27 cellular contexts compared by ENCODE assay signal in genomic region chr2:207898354-207898695, GRCh38.
"Had no signal": no experiment of that assay in that cellular context is flagged by ENCODE, and none has a peak within 500 bp of the region (broad histone marks: within the 10 kb centered on the region; RNA-seq: fewer than 3 reads in every experiment).

No MANE protein-coding gene starts in this region.

- H3K27ac Mint-ChIP-seq: activated naive CD4-positive, alpha-beta T cell treated with anti-CD3 and anti-CD28 coated beads, Interleukin-2, amount 50 U/mL, for 72 hours; activated T-cell treated with anti-CD3 and anti-CD28 coated beads, Interleukin-2, amount 50 U/mL, for 72 hours; endodermal cell; mesothelial cell of epicardium; naive B cell; stimulated activated memory B cell treated with anti-CD40 and anti-IgM and Interleukin-4, amounts not matched to agents 10 μg/mL and 1 μg/mL and 100 μg/mL, for 72 hours; stimulated activated naive CD8-positive, alpha-beta T cell treated with anti-CD3 and anti-CD28 coated beads, Interleukin-15, amount 100 ng/mL, for 72 hours; T-helper 1 cell treated with Interleukin-12 subunit alpha and Interleukin-12 subunit beta and Interleukin-4 antibody, amounts not matched to agents 30 μg/mL and 1 μg/mL, for 36 hours had no signal

- H3K27me3 Mint-ChIP-seq: naive B cell; stimulated activated memory B cell treated with anti-CD40 and anti-IgM and Interleukin-4, amounts not matched to agents 10 μg/mL and 1 μg/mL and 100 μg/mL, for 72 hours; stimulated activated naive CD8-positive, alpha-beta T cell treated with anti-CD3 and anti-CD28 coated beads, Interleukin-15, amount 100 ng/mL, for 72 hours had no signal

- H3K4me3 Mint-ChIP-seq: activated T-cell treated with anti-CD3 and anti-CD28 coated beads, Interleukin-2, amount 50 U/mL, for 72 hours; endodermal cell; mesothelial cell of epicardium; naive B cell; neural crest cell; stimulated activated memory B cell treated with anti-CD40 and anti-IgM and Interleukin-4, amounts not matched to agents 10 μg/mL and 1 μg/mL and 100 μg/mL, for 72 hours; stimulated activated naive CD8-positive, alpha-beta T cell treated with anti-CD3 and anti-CD28 coated beads, Interleukin-15, amount 100 ng/mL, for 72 hours; T-helper 1 cell treated with Interleukin-12 subunit alpha and Interleukin-12 subunit beta and Interleukin-4 antibody, amounts not matched to agents 30 μg/mL and 1 μg/mL, for 36 hours had no signal

- H3K4me3 ChIP-seq: body of pancreas, heart left ventricle, suprapubic skin, tibial nerve had no signal

- H3K9me3 Mint-ChIP-seq: activated naive CD4-positive, alpha-beta T cell treated with anti-CD3 and anti-CD28 coated beads, Interleukin-2, amount 50 U/mL, for 72 hours; activated T-cell treated with anti-CD3 and anti-CD28 coated beads, Interleukin-2, amount 50 U/mL, for 72 hours; endodermal cell; mesothelial cell of epicardium; naive B cell; neural crest cell; stimulated activated memory B cell treated with anti-CD40 and anti-IgM and Interleukin-4, amounts not matched to agents 10 μg/mL and 1 μg/mL and 100 μg/mL, for 72 hours; stimulated activated naive CD8-positive, alpha-beta T cell treated with anti-CD3 and anti-CD28 coated beads, Interleukin-15, amount 100 ng/mL, for 72 hours; T-helper 1 cell treated with Interleukin-12 subunit alpha and Interleukin-12 subunit beta and Interleukin-4 antibody, amounts not matched to agents 30 μg/mL and 1 μg/mL, for 36 hours had no signal

- H3K4me1 ChIP-seq: suprapubic skin had no signal

- H3K4me1 Mint-ChIP-seq: naive B cell; stimulated activated memory B cell treated with anti-CD40 and anti-IgM and Interleukin-4, amounts not matched to agents 10 μg/mL and 1 μg/mL and 100 μg/mL, for 72 hours; stimulated activated naive CD8-positive, alpha-beta T cell treated with anti-CD3 and anti-CD28 coated beads, Interleukin-15, amount 100 ng/mL, for 72 hours had no signal

- H3K27ac ChIP-seq: suprapubic skin, tibial nerve had no signal

- H3K36me3 Mint-ChIP-seq: activated naive CD4-positive, alpha-beta T cell treated with anti-CD3 and anti-CD28 coated beads, Interleukin-2, amount 50 U/mL, for 72 hours had no signal

- DNase-seq: activated CD4-positive, alpha-beta T cell treated with anti-CD3 and anti-CD28 coated beads for 4 hours; activated CD4-positive, alpha-beta T cell treated with anti-CD3 and anti-CD28 coated beads, Interleukin-2, amount 50 U/mL, for 4 hours; activated naive CD4-positive, alpha-beta T cell; activated T-cell treated with anti-CD3 and anti-CD28 coated beads for 4 hours; activated T-cell treated with anti-CD3 and anti-CD28 coated beads, Interleukin-2, amount 50 U/mL, for 72 hours; body of pancreas; cerebellar nuclear complex; cortex of kidney; endodermal cell; foreskin fibroblast; heart left ventricle; naive B cell; posterior cingulate gyrus; small intestine; stimulated activated CD4-positive, alpha-beta T cell treated with anti-CD3 and anti-CD28 coated beads, Interleukin-1b, Interleukin-23, amount 100 ng/mL, for 48 hours; stimulated activated CD4-positive, alpha-beta T cell treated with anti-CD3 and anti-CD28 coated beads, Interleukin-4, amount 100 ng/mL, for 4 hours; stimulated activated CD8-positive, alpha-beta memory T cell treated with anti-CD3 and anti-CD28 coated beads, Interleukin-4, amount 100 ng/mL, for 48 hours; stimulated activated naive CD8-positive, alpha-beta T cell treated with anti-CD3 and anti-CD28 coated beads, Interleukin-15, amount 100 ng/mL, for 72 hours; T-helper 9 cell had no signal

- H3K9me3 ChIP-seq: body of pancreas, heart left ventricle, suprapubic skin, tibial nerve had no signal

- H3K27me3 ChIP-seq: body of pancreas, heart left ventricle, suprapubic skin, tibial nerve had no signal

- ATAC-seq: activated naive CD4-positive, alpha-beta T cell treated with anti-CD3 and anti-CD28 coated beads, Interleukin-2, amount 50 U/mL, for 72 hours; activated T-cell treated with anti-CD3 and anti-CD28 coated beads, Interleukin-2, amount 50 U/mL, for 72 hours; body of pancreas; esophagus mucosa; stimulated activated memory B cell treated with anti-CD40 and anti-IgM and Interleukin-4, amounts not matched to agents 10 μg/mL and 1 μg/mL and 100 μg/mL, for 72 hours; stimulated activated naive CD8-positive, alpha-beta T cell treated with anti-CD3 and anti-CD28 coated beads, Interleukin-15, amount 100 ng/mL, for 72 hours had no signal
